In the genomic region with DNA sequence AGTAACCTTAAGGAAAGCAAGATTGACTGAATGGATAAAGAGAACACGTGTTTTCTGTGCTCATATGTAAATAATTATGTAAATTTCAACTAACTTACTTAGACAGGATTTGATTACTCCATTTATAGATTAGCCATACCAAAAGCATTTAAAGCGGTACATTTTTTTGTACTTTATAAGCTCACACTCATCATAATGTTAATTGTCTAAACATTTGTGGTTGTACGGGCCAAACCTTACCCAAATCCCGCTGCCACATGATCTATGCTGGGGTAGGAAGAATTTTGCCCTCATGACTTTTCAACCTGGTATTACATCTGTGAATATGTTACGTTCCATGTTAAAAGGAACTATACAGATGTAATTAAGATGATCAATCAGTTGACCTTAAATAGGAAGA, we compare ENCODE assay signal across 1 cellular context.
TF ChIP-seq lines count a peak whose summit lies in the region.

No MANE protein-coding gene starts in this region.

TF ChIP-seq in HepG2, 621 proteins besides CTCF, POLR2A, EP300 and RAD21 (continued from another document):
- TF ChIP-seq, protein P1, sequence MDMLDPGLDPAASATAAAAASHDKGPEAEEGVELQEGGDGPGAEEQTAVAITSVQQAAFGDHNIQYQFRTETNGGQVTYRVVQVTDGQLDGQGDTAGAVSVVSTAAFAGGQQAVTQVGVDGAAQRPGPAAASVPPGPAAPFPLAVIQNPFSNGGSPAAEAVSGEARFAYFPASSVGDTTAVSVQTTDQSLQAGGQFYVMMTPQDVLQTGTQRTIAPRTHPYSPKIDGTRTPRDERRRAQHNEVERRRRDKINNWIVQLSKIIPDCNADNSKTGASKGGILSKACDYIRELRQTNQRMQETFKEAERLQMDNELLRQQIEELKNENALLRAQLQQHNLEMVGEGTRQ (IDR thresholded peaks at IDR 0.05; ENCODE audit: low read depth, low read length): no peak
- TF ChIP-seq, protein P1 (CRISPR knock-in tag; IDR thresholded peaks at IDR 0.05; ENCODE audit: borderline replicate concordance): no peak
- TF ChIP-seq YEATS2 (CRISPR knock-in tag; IDR thresholded peaks at IDR 0.05; ENCODE audit: borderline replicate concordance): no peak
- TF ChIP-seq ISX (CRISPR knock-in tag; conservative IDR thresholded peaks at IDR 0.05): no peak
TF ChIP-seq in HepG2: peak in this region for 0.
